Comparison of ENCODE assay signal across 12 cellular contexts in genomic region chr5:101424530-101425175, GRCh38.
A peak's percentile ranks its signal among the peaks of the same experiment; 100 is the strongest.
DNase-seq lines count a peak whose midpoint lies in the region; ATAC-seq and TF ChIP-seq lines count a peak whose summit lies in the region.
"Had no signal": no experiment of that assay in that cellular context is flagged by ENCODE, and none has a peak within 500 bp of the region (broad histone marks: within the 10 kb centered on the region; RNA-seq: fewer than 3 reads in every experiment).

No MANE protein-coding gene starts in this region.

- H3K9ac ChIP-seq in smooth muscle cell (ENCODE audit: low read depth): no peak overlapping the region

- H3K4me1 Mint-ChIP-seq in activated CD4-positive, alpha-beta T cell treated with anti-CD3 and anti-CD28 coated beads, Interleukin-2, amount 10 ng/mL, durations not matched to agents 24 days and 14 days: no peaks in the 10 kb centered on the region

- no peaks in the 10 kb centered on the region for H3K9me3 ChIP-seq in smooth muscle cell (replicated peaks; ENCODE audit: low read depth)
- H3K9me3 ChIP-seq in effector memory CD4-positive, alpha-beta T cell (ENCODE audit: control insufficient read depth, low read length): no peaks in the 10 kb centered on the region

- no peaks in the 10 kb centered on the region for H3K36me3 ChIP-seq in smooth muscle cell (ENCODE audit: low read depth)
- no peaks in the 10 kb centered on the region for H3K36me3 ChIP-seq in effector memory CD4-positive, alpha-beta T cell (ENCODE audit: control insufficient read depth, insufficient read depth, low read length)

- DNase-seq in DMS79 treated with DMSO at 0.1 percent for 48 hours (lab: John Stamatoyannopoulos, UW) (peak; percentile 50), OCI-M1 (lab: John Stamatoyannopoulos, UW) (peak; percentile 67), fibroblast of the aortic adventitia (ENCODE audit: low read depth) (peak; percentile 75), smooth muscle cell (lab: John Stamatoyannopoulos, UW; ENCODE audit: unreplicated experiment) (no peak), OCI-M2 (lab: John Stamatoyannopoulos, UW; ENCODE audit: unreplicated experiment) (no peak)
- no peak for DNase-seq in activated CD4-positive, alpha-beta T cell treated with anti-CD3 and anti-CD28 coated beads, Interleukin-2, amount 10 ng/mL, durations not matched to agents 24 days and 14 days
- DNase-seq in effector memory CD4-positive, alpha-beta T cell: no peak
- DNase-seq: activated CD4-positive, alpha-beta T cell treated with anti-CD3 and anti-CD28 coated beads, Interleukin-2, amount 50 U/mL, for 1 hour; activated naive CD4-positive, alpha-beta T cell; NCI-H1694 treated with DMSO at 0.1 percent for 48 hours; SIG-M5 had no signal

- TF ChIP-seq CTCF in fibroblast of the aortic adventitia (IDR thresholded peaks at IDR 0.05; ENCODE audit: insufficient read depth, low read length) (no peak), smooth muscle cell (IDR thresholded peaks at IDR 0.05; ENCODE audit: borderline replicate concordance, insufficient read depth, poor library complexity, severe bottlenecking) (no peak)

- H3K36me3 Mint-ChIP-seq in activated CD4-positive, alpha-beta T cell treated with anti-CD3 and anti-CD28 coated beads, Interleukin-2, amount 10 ng/mL, durations not matched to agents 24 days and 14 days (ENCODE audit: low read depth): no peaks in the 10 kb centered on the region

- no peaks in the 10 kb centered on the region for H3K4me1 ChIP-seq in smooth muscle cell (ENCODE audit: low read depth)
- no peaks in the 10 kb centered on the region for H3K4me1 ChIP-seq in effector memory CD4-positive, alpha-beta T cell (ENCODE audit: control insufficient read depth, insufficient read depth, low read length, poor library complexity, severe bottlenecking)

- H3F3A ChIP-seq in smooth muscle cell (ENCODE audit: low read depth): no peaks in the 10 kb centered on the region

- H3K4me3 Mint-ChIP-seq in activated CD4-positive, alpha-beta T cell treated with anti-CD3 and anti-CD28 coated beads, Interleukin-2, amount 10 ng/mL, durations not matched to agents 24 days and 14 days: no peak overlapping the region

- ATAC-seq in GM18873 (IDR thresholded peaks at IDR 0.05; ENCODE audit: low FRiP score, unreplicated experiment): no peak

- H3K27me3 ChIP-seq in smooth muscle cell (ENCODE audit: low read depth): no peaks in the 10 kb centered on the region
- no peaks in the 10 kb centered on the region for H3K27me3 ChIP-seq in effector memory CD4-positive, alpha-beta T cell (replicated peaks; ENCODE audit: control insufficient read depth, insufficient read depth, low read length, poor library complexity, severe bottlenecking)

- H3K9me3 Mint-ChIP-seq in activated CD4-positive, alpha-beta T cell treated with anti-CD3 and anti-CD28 coated beads, Interleukin-2, amount 10 ng/mL, durations not matched to agents 24 days and 14 days: no peaks in the 10 kb centered on the region

- H4K20me1 ChIP-seq in smooth muscle cell (ENCODE audit: low read depth): no peaks in the 10 kb centered on the region

- intact Hi-C loops in activated CD4-positive, alpha-beta T cell treated with anti-CD3 and anti-CD28 coated beads, Interleukin-2, amount 10 ng/mL, durations not matched to agents 24 days and 14 days (cut with micrococcal nuclease): no loop called here

- peak overlapping the region; percentile 65 for H3K27ac ChIP-seq in smooth muscle cell (ENCODE audit: low read depth)
- no peak overlapping the region for H3K27ac ChIP-seq in effector memory CD4-positive, alpha-beta T cell (ENCODE audit: insufficient read depth, low read length, poor library complexity, severe bottlenecking)

- H3K4me2 ChIP-seq in smooth muscle cell: peak overlapping the region; percentile 43

- H2AFZ ChIP-seq in smooth muscle cell (ENCODE audit: low read depth): no peak overlapping the region

- WGBS in smooth muscle cell (ENCODE audit: low lambda C conversion rate): 34% methylated on average over 2 of the region's 2 CpGs

- H3K4me3 ChIP-seq in fibroblast of the aortic adventitia (ENCODE audit: low read depth, low read length): no peak overlapping the region
- H3K4me3 ChIP-seq in smooth muscle cell: no peak overlapping the region
- no peak overlapping the region for H3K4me3 ChIP-seq in effector memory CD4-positive, alpha-beta T cell (ENCODE audit: insufficient read depth, low read depth, low read length, poor library complexity, severe bottlenecking)

- H3K27ac Mint-ChIP-seq in activated CD4-positive, alpha-beta T cell treated with anti-CD3 and anti-CD28 coated beads, Interleukin-2, amount 10 ng/mL, durations not matched to agents 24 days and 14 days: no peak overlapping the region

- H3K27me3 Mint-ChIP-seq in activated CD4-positive, alpha-beta T cell treated with anti-CD3 and anti-CD28 coated beads, Interleukin-2, amount 10 ng/mL, durations not matched to agents 24 days and 14 days: no peaks in the 10 kb centered on the region

- no peaks in the 10 kb centered on the region for H3K79me2 ChIP-seq in smooth muscle cell (ENCODE audit: low read depth)

Comparison
In these comparisons a context has a peak if more than half of its experiments do, and no peak if none do; other contexts are left out.
1. DNase-seq: peak in DMS79 treated with DMSO at 0.1 percent for 48 hours (single experiment), OCI-M1 (single experiment) and fibroblast of the aortic adventitia (single experiment); none in smooth muscle cell (single experiment), OCI-M2 (single experiment), activated CD4-positive, alpha-beta T cell treated with anti-CD3 and anti-CD28 coated beads, Interleukin-2, amount 10 ng/mL, durations not matched to agents 24 days and 14 days (single experiment) and effector memory CD4-positive, alpha-beta T cell (0 of 3).